ENCODE assay signal across 8 cellular contexts in the genomic region with DNA sequence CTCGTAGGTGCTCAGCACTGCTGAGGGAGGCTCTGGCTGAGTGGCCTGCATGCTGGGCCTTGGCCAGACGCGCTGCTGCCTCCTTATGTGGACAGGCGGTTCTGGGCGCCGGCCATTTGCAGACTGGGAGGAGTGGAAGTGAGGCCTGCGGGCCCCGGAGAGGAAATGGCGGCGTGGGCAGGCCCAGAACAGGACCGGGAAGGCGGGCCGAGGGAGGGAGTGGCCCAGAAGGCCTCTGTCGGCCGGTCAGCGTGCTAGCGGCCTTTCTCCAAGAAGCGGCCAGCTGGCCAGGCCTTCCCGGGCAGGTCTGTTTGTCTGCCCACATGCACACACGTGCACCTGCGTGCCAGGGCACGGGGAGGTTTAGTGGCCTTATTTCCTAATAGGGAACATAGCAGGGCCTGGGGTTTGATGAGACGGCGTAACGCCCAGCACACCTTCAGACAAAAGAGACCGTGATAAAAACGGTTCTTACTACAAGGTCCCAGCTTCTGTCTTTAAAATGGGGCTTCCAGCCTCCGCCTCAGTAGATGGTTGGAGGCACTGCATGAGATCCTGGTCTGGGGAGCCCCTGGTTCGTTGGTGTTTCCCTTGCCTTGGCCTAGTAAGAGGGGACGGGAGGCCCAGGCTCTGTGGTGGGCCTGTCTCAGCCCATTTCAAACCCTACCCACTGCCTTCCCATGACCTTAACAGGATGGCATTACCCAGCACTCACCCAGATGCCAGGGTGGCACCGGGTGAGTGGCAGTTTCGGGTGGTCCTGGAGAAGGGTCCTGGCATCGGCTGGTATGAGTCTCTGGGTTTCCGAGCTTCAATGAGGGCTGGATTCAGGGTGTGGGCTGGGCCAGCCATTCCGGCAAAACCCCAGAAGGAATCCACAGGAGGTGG.
A peak's percentile ranks its signal among the peaks of the same experiment; 100 is the strongest.
DNase-seq lines count a peak whose midpoint lies in the region; ATAC-seq and TF ChIP-seq lines count a peak whose summit lies in the region.
"Had no signal": no experiment of that assay in that cellular context is flagged by ENCODE, and none has a peak within 500 bp of the region (broad histone marks: within the 10 kb centered on the region; RNA-seq: fewer than 3 reads in every experiment).

No MANE protein-coding gene starts in this region.

- no peaks in the 10 kb centered on the region for H3K27me3 ChIP-seq in lower lobe of right lung (ENCODE audit: low read depth)
- H3K27me3 ChIP-seq: neutrophil had no signal

- H3K4me3 ChIP-seq in lower lobe of right lung (peak overlapping the region; percentile 39), urinary bladder (ENCODE audit: low read depth, low read length) (no peak overlapping the region)

- DNase-seq in LoVo (ENCODE audit: low spot score) = peak; percentile 91
- DNase-seq in cerebellum (ENCODE audit: low spot score) = peak; percentile 88
- DNase-seq in lower lobe of right lung = peak; percentile 87
- DNase-seq in stimulated activated naive CD8-positive, alpha-beta T cell treated with anti-CD3 and anti-CD28 coated beads, Interleukin-15, amount 100 ng/mL, for 72 hours = no peak
- DNase-seq in effector CD4-positive, alpha-beta T cell = no peak

- H3K4me1 ChIP-seq in lower lobe of right lung (peaks cover 93% of the 10 kb centered on the region), urinary bladder (ENCODE audit: insufficient read depth) (peaks cover 3% of the 10 kb centered on the region)

- WGBS in urinary bladder = 72% methylated on average over 35 of the region's 35 CpGs

- intact Hi-C loops in lower lobe of right lung (cut with DNase I) = no loop called here

- H3K9me3 Mint-ChIP-seq in stimulated activated naive CD8-positive, alpha-beta T cell treated with anti-CD3 and anti-CD28 coated beads, Interleukin-15, amount 100 ng/mL, for 72 hours = no peaks in the 10 kb centered on the region

- ATAC-seq in lower lobe of right lung = peak; percentile 77 to 79
- no peak for ATAC-seq in stimulated activated naive CD8-positive, alpha-beta T cell treated with anti-CD3 and anti-CD28 coated beads, Interleukin-15, amount 100 ng/mL, for 72 hours
- no peak for ATAC-seq in GM18498 (IDR thresholded peaks at IDR 0.05; ENCODE audit: unreplicated experiment)

- H3K4me1 Mint-ChIP-seq in stimulated activated naive CD8-positive, alpha-beta T cell treated with anti-CD3 and anti-CD28 coated beads, Interleukin-15, amount 100 ng/mL, for 72 hours = peaks cover 6% of the 10 kb centered on the region

- no peak overlapping the region for H3K27ac Mint-ChIP-seq in stimulated activated naive CD8-positive, alpha-beta T cell treated with anti-CD3 and anti-CD28 coated beads, Interleukin-15, amount 100 ng/mL, for 72 hours

- H3K36me3 ChIP-seq in lower lobe of right lung (peaks cover 67% of the 10 kb centered on the region), urinary bladder (ENCODE audit: insufficient read depth) (no peaks in the 10 kb centered on the region)

- H3K27ac ChIP-seq in lower lobe of right lung (peak overlapping the region; percentile 98), urinary bladder (ENCODE audit: low read depth) (peak overlapping the region; percentile 86)
- H3K27ac ChIP-seq: neutrophil had no signal

- no peak for TF ChIP-seq CTCF in lower lobe of right lung (IDR thresholded peaks at IDR 0.05)

- no peaks in the 10 kb centered on the region for H3K9me3 ChIP-seq in lower lobe of right lung
- H3K9me3 ChIP-seq: neutrophil had no signal

- H3K27me3 Mint-ChIP-seq in stimulated activated naive CD8-positive, alpha-beta T cell treated with anti-CD3 and anti-CD28 coated beads, Interleukin-15, amount 100 ng/mL, for 72 hours = no peaks in the 10 kb centered on the region

- no peak overlapping the region for H3K4me3 Mint-ChIP-seq in stimulated activated naive CD8-positive, alpha-beta T cell treated with anti-CD3 and anti-CD28 coated beads, Interleukin-15, amount 100 ng/mL, for 72 hours

Comparison
In these comparisons a context has a peak if more than half of its experiments do, and no peak if none do; other contexts are left out.
1. DNase-seq: peak in LoVo (single experiment), cerebellum (single experiment) and lower lobe of right lung (single experiment); none in stimulated activated naive CD8-positive, alpha-beta T cell treated with anti-CD3 and anti-CD28 coated beads, Interleukin-15, amount 100 ng/mL, for 72 hours (0 of 2) and effector CD4-positive, alpha-beta T cell (single experiment).
2. ATAC-seq: peak in lower lobe of right lung (2 of 2); none in stimulated activated naive CD8-positive, alpha-beta T cell treated with anti-CD3 and anti-CD28 coated beads, Interleukin-15, amount 100 ng/mL, for 72 hours (single experiment) and GM18498 (single experiment).